26 cellular contexts compared by ENCODE assay signal in genomic region chr3:138394156-138394555, GRCh38. TPM values are rescaled to one million over a fixed set of nuclear protein-coding genes. Genes with fewer than 3 reads are reported as not detected.
"Had no signal": no experiment of that assay in that cellular context is flagged by ENCODE, and none has a peak within 500 bp of the region (broad histone marks: within the 10 kb centered on the region; RNA-seq: fewer than 3 reads in every experiment).

No MANE protein-coding gene starts in this region.

- ATAC-seq: activated CD4-positive, CD25-positive, alpha-beta regulatory T cell treated with anti-CD3 and anti-CD28 coated beads, Interleukin-2, amount 50 U/mL, for 24 hours; activated CD8-positive, alpha-beta T cell treated with anti-CD3 and anti-CD28 coated beads for 36 hours; activated naive CD4-positive, alpha-beta T cell treated with anti-CD3 and anti-CD28 coated beads, Interleukin-2, amount 50 U/mL, for 72 hours; activated T-cell treated with anti-CD3 and anti-CD28 coated beads, Interleukin-2, amount 50 U/mL, for 4 hours; activated T-helper 17 cell treated with anti-CD3 and anti-CD28 coated beads, Interleukin-2, amount 50 U/mL, for 72 hours; esophagus mucosa; T-helper 17 cell had no signal

- H3K4me3 ChIP-seq: ascending aorta, breast epithelium, cardiac muscle cell, dorsolateral prefrontal cortex had no signal

- DNase-seq: activated B cell treated with CpG ODN at 0.5 μM for 24 hours; activated CD4-positive, alpha-beta T cell treated with anti-CD3 and anti-CD28 coated beads for 48 hours; activated CD4-positive, alpha-beta T cell treated with anti-CD3 and anti-CD28 coated beads, Interleukin-2, amount 50 U/mL, for 1 hour; activated CD4-positive, alpha-beta T cell treated with anti-CD3 and anti-CD28 coated beads, Interleukin-2, amount 50 U/mL, for 48 hours; activated CD8-positive, alpha-beta memory T cell treated with anti-CD3 and anti-CD28 coated beads for 24 hours; activated CD8-positive, alpha-beta T cell treated with anti-CD3 and anti-CD28 coated beads for 36 hours; activated gamma-delta T cell; activated naive CD4-positive, alpha-beta T cell; activated naive CD4-positive, alpha-beta T cell treated with anti-CD3 and anti-CD28 coated beads, Interleukin-2, amount 10 ng/mL, durations not matched to agents 7 days and 5 days; activated naive CD8-positive, alpha-beta T cell treated with anti-CD3 and anti-CD28 coated beads, Interleukin-2, amount 10 ng/mL, durations not matched to agents 7 days and 5 days; activated T-cell treated with anti-CD3 and anti-CD28 coated beads, Interleukin-2, amount 50 U/mL, for 4 hours; dorsolateral prefrontal cortex; effector memory CD4-positive, alpha-beta T cell; foreskin fibroblast; SW 1271; T-helper 1 cell; T-helper 17 cell; T1000; WERI-Rb-1 had no signal

- H3K36me3 ChIP-seq: breast epithelium, WERI-Rb-1 had no signal

- H3K27ac ChIP-seq: ascending aorta, breast epithelium, cardiac muscle cell, WERI-Rb-1 had no signal

- H3K9me3 ChIP-seq: ascending aorta, breast epithelium had no signal

- H3K27me3 ChIP-seq: ascending aorta, breast epithelium, cardiac muscle cell, dorsolateral prefrontal cortex had no signal

RNA-seq across cellular contexts. Expression of gene ESYT3, which starts 40.3 kb away (rescaled TPM):
- total RNA-seq: activated B cell treated with CpG ODN at 0.5 μM for 24 hours, ascending aorta had no signal
